Comparison of ENCODE assay signal across 22 cellular contexts in the genomic region with DNA sequence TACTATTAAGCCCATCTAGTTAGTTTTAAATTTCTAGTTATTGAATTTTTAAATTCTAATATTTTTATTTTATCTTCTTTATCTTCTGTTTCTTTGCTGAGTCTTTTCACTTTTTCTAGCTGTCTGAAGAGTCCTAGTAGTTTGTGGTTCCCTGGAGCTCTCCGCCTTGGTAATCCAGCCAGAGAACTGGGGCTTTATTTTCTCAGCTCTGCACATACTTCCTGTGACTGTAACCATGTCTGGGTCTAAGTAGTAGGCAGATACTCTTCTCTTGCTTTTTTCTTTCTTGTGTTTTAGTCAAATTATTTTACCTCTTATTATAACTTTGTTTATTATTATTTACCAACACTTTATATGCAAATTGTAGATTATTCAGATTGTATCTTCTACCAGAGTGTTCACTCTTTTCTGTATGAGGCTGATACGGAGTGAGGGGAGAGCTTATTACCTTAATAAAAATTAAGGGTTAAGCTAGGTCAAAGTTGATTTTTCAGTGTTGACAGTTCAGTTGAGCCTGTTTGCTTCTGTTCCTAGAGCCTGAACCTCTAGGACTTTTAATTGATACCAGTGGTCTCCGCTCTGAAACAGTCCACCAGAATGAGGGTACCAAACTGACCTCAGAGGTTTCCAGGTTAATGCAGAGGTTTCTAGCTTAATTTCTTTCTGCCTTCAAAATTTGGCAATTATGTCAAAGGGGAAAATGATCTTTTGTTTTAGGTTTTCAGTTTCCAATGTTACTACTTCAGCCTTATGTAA.
DNase-seq lines count a peak whose midpoint lies in the region; ATAC-seq, FAIRE-seq and TF ChIP-seq lines count a peak whose summit lies in the region.
"Had no signal": no experiment of that assay in that cellular context is flagged by ENCODE, and none has a peak within 500 bp of the region (broad histone marks: within the 10 kb centered on the region; RNA-seq: fewer than 3 reads in every experiment).

No MANE protein-coding gene starts in this region.

- H3K9me3 ChIP-seq in MM.1S (replicated peaks; ENCODE audit: insufficient read depth, low read length) (no peaks in the 10 kb centered on the region), neural progenitor cell (ENCODE audit: low read depth) (no peaks in the 10 kb centered on the region), pancreas (no peaks in the 10 kb centered on the region)
- H3K9me3 ChIP-seq: right atrium auricular region, upper lobe of right lung had no signal

- no peak for ATAC-seq in pancreas
- ATAC-seq: left cardiac atrium, upper lobe of right lung had no signal

- DNase-seq in MM.1S (no peak), coronary artery (ENCODE audit: low spot score) (no peak), neural progenitor cell (ENCODE audit: low spot score) (peak; percentile 16), pancreas (no peak)
- no peak for DNase-seq in activated CD8-positive, alpha-beta memory T cell treated with anti-CD3 and anti-CD28 coated beads for 24 hours
- DNase-seq in stimulated activated CD4-positive, alpha-beta T cell treated with anti-CD3 and anti-CD28 coated beads, Interleukin-4, amount 100 ng/mL, for 24 hours: no peak
- DNase-seq: activated CD4-positive, alpha-beta T cell treated with anti-CD3 and anti-CD28 coated beads, Interleukin-2, amount 10 ng/mL, durations not matched to agents 24 days and 14 days; activated naive CD4-positive, alpha-beta T cell treated with anti-CD3 and anti-CD28 coated beads, Interleukin-2, amount 50 U/mL, for 16 hours; aorta; CD4-positive, alpha-beta T cell; cerebellar nuclear complex; glutamatergic neuron; left cardiac atrium; mesenchymal stem cell; naive B cell; NCI-H446; NK-92 treated with Interleukin-12 subunit alpha and Interleukin-12 subunit beta, amount 100 ng/mL, for 24 hours; upper lobe of right lung had no signal

- H2AFZ ChIP-seq in MM.1S (ENCODE audit: low read length): no peak overlapping the region
- no peak overlapping the region for H2AFZ ChIP-seq in neural progenitor cell (replicated peaks)

- no peak for FAIRE-seq in pancreas (lab: Jason Lieb, UNC)
- FAIRE-seq: HTR-8/SVneo had no signal

- no peaks in the 10 kb centered on the region for H3K9me3 Mint-ChIP-seq in neural progenitor cell
- H3K9me3 Mint-ChIP-seq: activated CD4-positive, alpha-beta T cell treated with anti-CD3 and anti-CD28 coated beads, Interleukin-2, amount 10 ng/mL, durations not matched to agents 24 days and 14 days; activated T-helper 1 cell treated with anti-CD3 and anti-CD28 coated beads, Interleukin-12 subunit alpha, Interleukin-12 subunit beta, Interleukin-2, Interleukin-4 antibody, amounts not matched to agents 30 ng/mL and 10 ng/mL and 1 ng/mL, durations not matched to agents 14 hours and 24 hours and 36 hours; CD4-positive, alpha-beta T cell; naive B cell had no signal

- H3K27me3 ChIP-seq in MM.1S (replicated peaks; ENCODE audit: insufficient read depth, low read length) (no peaks in the 10 kb centered on the region), neural progenitor cell (no peaks in the 10 kb centered on the region), pancreas (no peaks in the 10 kb centered on the region)
- H3K27me3 ChIP-seq: right atrium auricular region, upper lobe of right lung had no signal

- H3K4me3 Mint-ChIP-seq in neural progenitor cell: no peak overlapping the region
- H3K4me3 Mint-ChIP-seq: activated CD4-positive, alpha-beta T cell treated with anti-CD3 and anti-CD28 coated beads, Interleukin-2, amount 10 ng/mL, durations not matched to agents 24 days and 14 days; activated T-helper 1 cell treated with anti-CD3 and anti-CD28 coated beads, Interleukin-12 subunit alpha, Interleukin-12 subunit beta, Interleukin-2, Interleukin-4 antibody, amounts not matched to agents 30 ng/mL and 10 ng/mL and 1 ng/mL, durations not matched to agents 14 hours and 24 hours and 36 hours; CD4-positive, alpha-beta T cell; naive B cell had no signal

- H3K27me3 Mint-ChIP-seq in neural progenitor cell (ENCODE audit: insufficient read depth, low read depth): no peaks in the 10 kb centered on the region
- H3K27me3 Mint-ChIP-seq: activated CD4-positive, alpha-beta T cell treated with anti-CD3 and anti-CD28 coated beads, Interleukin-2, amount 10 ng/mL, durations not matched to agents 24 days and 14 days; CD4-positive, alpha-beta T cell; naive B cell had no signal

- H3K4me1 Mint-ChIP-seq in neural progenitor cell: peaks cover 7% of the 10 kb centered on the region

- no peaks in the 10 kb centered on the region for H3K36me3 Mint-ChIP-seq in neural progenitor cell

- TF ChIP-seq CTCF in MM.1S (IDR thresholded peaks at IDR 0.05; ENCODE audit: low read length) (no peak), coronary artery (IDR thresholded peaks at IDR 0.05) (no peak), neural progenitor cell (IDR thresholded peaks at IDR 0.05) (no peak), pancreas (IDR thresholded peaks at IDR 0.05) (no peak)

- H3K36me3 ChIP-seq in MM.1S (replicated peaks; ENCODE audit: insufficient read depth, low read length) (no peaks in the 10 kb centered on the region), neural progenitor cell (no peaks in the 10 kb centered on the region), pancreas (no peaks in the 10 kb centered on the region)
- H3K36me3 ChIP-seq: right atrium auricular region, upper lobe of right lung had no signal

- no peaks in the 10 kb centered on the region for H3K9me2 ChIP-seq in MM.1S (replicated peaks; ENCODE audit: insufficient read depth, low read length)

- H3K4me3 ChIP-seq in GM08714 (ENCODE audit: low read length): peak overlapping the region; percentile 34; the same call in 1 of the 2 replicates
- peak overlapping the region; percentile 36; the same call in 1 of the 2 replicates for H3K4me3 ChIP-seq in MM.1S (ENCODE audit: low read length)
- peak overlapping the region; percentile 6 for H3K4me3 ChIP-seq in coronary artery
- no peak overlapping the region for H3K4me3 ChIP-seq in neural progenitor cell
- no peak overlapping the region for H3K4me3 ChIP-seq in pancreas
- H3K4me3 ChIP-seq: right atrium auricular region, upper lobe of right lung had no signal

- H3K9ac ChIP-seq in MM.1S (ENCODE audit: low read length): no peak overlapping the region; the same call in 1 of the 2 replicates
- no peak overlapping the region for H3K9ac ChIP-seq in neural progenitor cell

- peaks cover 14% of the 10 kb centered on the region for H3F3A ChIP-seq in MM.1S (ENCODE audit: insufficient read depth, low read length)
- H3F3A ChIP-seq in neural progenitor cell (ENCODE audit: low read depth): no peaks in the 10 kb centered on the region

- H3K27ac ChIP-seq in MM.1S (ENCODE audit: low read length) (peak overlapping the region; percentile 44; the same call in 1 of the 2 replicates), coronary artery (peak overlapping the region in 1 of 2 donors; percentile 24), neural progenitor cell (no peak overlapping the region), pancreas (no peak overlapping the region)
- H3K27ac ChIP-seq: right atrium auricular region, upper lobe of right lung had no signal

- no peak overlapping the region for H3K27ac Mint-ChIP-seq in neural progenitor cell
- H3K27ac Mint-ChIP-seq: activated CD4-positive, alpha-beta T cell treated with anti-CD3 and anti-CD28 coated beads, Interleukin-2, amount 10 ng/mL, durations not matched to agents 24 days and 14 days; activated T-helper 1 cell treated with anti-CD3 and anti-CD28 coated beads, Interleukin-12 subunit alpha, Interleukin-12 subunit beta, Interleukin-2, Interleukin-4 antibody, amounts not matched to agents 30 ng/mL and 10 ng/mL and 1 ng/mL, durations not matched to agents 14 hours and 24 hours and 36 hours; CD4-positive, alpha-beta T cell had no signal

- intact Hi-C loops in pancreas (cut with DNase I): no loop called here

- peaks cover 28% of the 10 kb centered on the region for H3K4me1 ChIP-seq in MM.1S (ENCODE audit: low read length)
- H3K4me1 ChIP-seq in neural progenitor cell: peaks cover 9% of the 10 kb centered on the region
- no peaks in the 10 kb centered on the region for H3K4me1 ChIP-seq in pancreas
- H3K4me1 ChIP-seq: right atrium auricular region, upper lobe of right lung had no signal

- H3K4me2 ChIP-seq in MM.1S (ENCODE audit: low read depth, low read length) (peak overlapping the region; percentile 63), neural progenitor cell (no peak overlapping the region)

- H3K79me2 ChIP-seq in MM.1S (ENCODE audit: low read length) (no peaks in the 10 kb centered on the region), neural progenitor cell (ENCODE audit: low read depth) (no peaks in the 10 kb centered on the region)

- whole genome bisulfite sequencing in pancreas, 2 donors: 82 to 97% methylated on average over 3 of the region's 3 CpGs

- H4K20me1 ChIP-seq in MM.1S (ENCODE audit: insufficient read depth, low read length): 0 out of 2 replicates have a peak, but pooled peaks cover 6% of the 10 kb centered on the region
- H4K20me1 ChIP-seq in neural progenitor cell (ENCODE audit: low read depth): no peaks in the 10 kb centered on the region

Comparison
In these comparisons a context has a peak if more than half of its experiments do, and no peak if none do; other contexts are left out.
1. H3K4me3 ChIP-seq: peak in GM08714 (single experiment), MM.1S (single experiment) and coronary artery (single experiment); none in neural progenitor cell (single experiment) and pancreas (0 of 4).